In the genomic region with DNA sequence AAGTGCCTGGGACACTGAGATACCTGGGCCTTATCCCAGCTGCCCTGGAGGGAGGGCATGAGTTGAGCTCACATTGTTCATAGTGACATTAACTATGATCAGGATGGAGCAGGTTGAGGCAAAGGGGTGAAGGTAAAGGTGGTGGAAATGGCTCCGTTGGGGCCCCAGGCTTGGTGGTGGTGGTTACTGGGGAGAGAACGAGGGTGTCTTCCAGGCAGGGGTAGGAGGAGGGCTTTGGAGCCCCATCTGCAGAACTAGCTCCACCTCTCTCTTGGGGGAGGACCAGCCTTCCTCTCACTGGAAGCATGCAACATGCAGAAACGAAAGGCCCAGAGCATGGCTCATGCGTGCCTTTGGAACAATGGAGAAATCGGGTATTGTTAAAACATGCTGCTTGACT, we compare ENCODE assay signal across 9 cellular contexts.
DNase-seq lines count a peak whose midpoint lies in the region; ATAC-seq and TF ChIP-seq lines count a peak whose summit lies in the region.
"Had no signal": no experiment of that assay in that cellular context is flagged by ENCODE, and none has a peak within 500 bp of the region (broad histone marks: within the 10 kb centered on the region; RNA-seq: fewer than 3 reads in every experiment).

No MANE protein-coding gene starts in this region.

- H3K9ac ChIP-seq in IMR-90 (ENCODE audit: low read depth, low read length), result no peak overlapping the region
- H3K9ac ChIP-seq: KMS-11 had no signal

- WGBS in IMR-90 (ENCODE audit: extremely low coverage in 2 of 2, insufficient read length in 1 of 2), 2 experiments, result no CpG with 5 or more reads among the region's 5 CpGs
- WGBS in testis, 2 donors, result 76 to 78% methylated on average over 5 of the region's 5 CpGs

- no peak overlapping the region for H2AK9ac ChIP-seq in IMR-90 (replicated peaks; ENCODE audit: low read depth, low read length, poor library complexity)

- H3K56ac ChIP-seq in IMR-90 (ENCODE audit: extremely low read depth, insufficient read depth, low read length), result no peak overlapping the region

- H3K18ac ChIP-seq in IMR-90 (ENCODE audit: low read depth, low read length), result no peak overlapping the region

- peak overlapping the region in 9 of 10 donors; percentile 31 to 87 (median 77) for H3K27ac Mint-ChIP-seq in naive thymus-derived CD8-positive, alpha-beta T cell

- POLR2A ChIA-PET in IMR-90 (lab: Charles Lee; ENCODE audit: unreplicated experiment), result no interaction called here
- POLR2A ChIA-PET in naive thymus-derived CD8-positive, alpha-beta T cell (lab: Charles Lee), result no interaction called here

- H4K8ac ChIP-seq in IMR-90 (ENCODE audit: low read depth in 2 of 2, low read length in 2 of 2), result no peak overlapping the region

- CTCF ChIA-PET in IMR-90 (lab: Yijun Ruan, JAX), result no interaction called here

- H4K5ac ChIP-seq in IMR-90 (ENCODE audit: low read depth, low read length), result no peak overlapping the region

- H3K36me3 ChIP-seq in IMR-90 (ENCODE audit: control insufficient read depth, insufficient read depth, low read length) (no peaks in the 10 kb centered on the region), testis (ENCODE audit: low read depth, missing control alignments) (no peaks in the 10 kb centered on the region)

- no peaks in the 10 kb centered on the region for H3K79me1 ChIP-seq in IMR-90 (ENCODE audit: low read depth in 1 of 2, low read length in 2 of 2)

- H4K91ac ChIP-seq in IMR-90 (ENCODE audit: insufficient read depth, low read depth, low read length), result no peak overlapping the region

- TF ChIP-seq POLR2A in IMR-90 (IDR thresholded peaks at IDR 0.05; ENCODE audit: low read depth, low read length) (no peak), testis (IDR thresholded peaks at IDR 0.05) (no peak)

- intact Hi-C loops in IMR-90 (cut with micrococcal nuclease) (no loop called here), testis (cut with DNase I; ENCODE audit: low total_unique reads) (no loop called here)

- H2BK5ac ChIP-seq in IMR-90 (ENCODE audit: low read depth, low read length, poor library complexity, severe bottlenecking), result no peak overlapping the region

- H2BK120ac ChIP-seq in IMR-90 (ENCODE audit: low read depth, low read length), result no peak overlapping the region

- H3K9me3 ChIP-seq in IMR-90 (ENCODE audit: control insufficient read depth, insufficient read depth, low read length), result no peaks in the 10 kb centered on the region
- H3K9me3 ChIP-seq in testis, result no peaks in the 10 kb centered on the region

- H3K4me1 ChIP-seq in IMR-90 (ENCODE audit: control insufficient read depth, insufficient read depth, low read length) (no peaks in the 10 kb centered on the region; the same call in 1 of the 2 replicates), testis (peaks cover 6% of the 10 kb centered on the region)

- no TSS peak for BruUV-seq in IMR-90 (replicated peaks; lab: Mats Ljungman, UMichigan)

- H3K27ac ChIP-seq in IMR-90 (ENCODE audit: insufficient read depth, low read length) (no peak overlapping the region), testis (no peak overlapping the region)
- H3K27ac ChIP-seq: KMS-11 had no signal

- no peak overlapping the region for H2AK5ac ChIP-seq in IMR-90 (ENCODE audit: low read depth, low read length)

- ATAC-seq in GM18519 (IDR thresholded peaks at IDR 0.05; ENCODE audit: low FRiP score, unreplicated experiment) (peak; percentile 21), GM21619 (IDR thresholded peaks at IDR 0.05; ENCODE audit: unreplicated experiment) (peak; percentile 21), IMR-90 (ENCODE audit: low read depth) (no peak), left lobe of liver (no peak)
- peak in 1 of 2 donors; percentile 11 for ATAC-seq in naive thymus-derived CD8-positive, alpha-beta T cell

- H3K27me3 ChIP-seq in IMR-90 (ENCODE audit: control insufficient read depth, insufficient read depth, low read length), result peaks cover 7% of the 10 kb centered on the region
- H3K27me3 ChIP-seq in testis, result no peaks in the 10 kb centered on the region

- dilution Hi-C loops in IMR-90 (cut with HindIII; ENCODE audit: low sequenced_read_pairs, unreplicated experiment), result no loop called here

- no peaks in the 10 kb centered on the region for H3K27me3 Mint-ChIP-seq in naive thymus-derived CD8-positive, alpha-beta T cell

- no peak for DNase-seq in IMR-90
- no peak for DNase-seq in naive thymus-derived CD8-positive, alpha-beta T cell
- no peak for DNase-seq in kidney tubule cell (ENCODE audit: low spot score)
- no peak for DNase-seq in left lobe of liver (ENCODE audit: low spot score)
- no peak for DNase-seq in testis
- no peak for DNase-seq in HuH-7 (ENCODE audit: low spot score)

- H3K4me3 Mint-ChIP-seq in naive thymus-derived CD8-positive, alpha-beta T cell, result peak overlapping the region in 6 of 10 donors; percentile 13 to 74 (median 36)

- H3K4me1 Mint-ChIP-seq in naive thymus-derived CD8-positive, alpha-beta T cell, result peaks cover 27 to 92% (median 64%) of the 10 kb centered on the region in 4 donors

- H3K23ac ChIP-seq in IMR-90 (ENCODE audit: low read depth, low read length), result no peak overlapping the region

- no peaks in the 10 kb centered on the region; the same call in 1 of the 2 replicates for H4K20me1 ChIP-seq in IMR-90 (ENCODE audit: insufficient read depth, low read length)

- H3K14ac ChIP-seq in IMR-90 (replicated peaks; ENCODE audit: low read depth, low read length), result no peak overlapping the region

- H3K36me3 Mint-ChIP-seq in naive thymus-derived CD8-positive, alpha-beta T cell, result peaks cover 0 to 8% (median 0%) of the 10 kb centered on the region in 3 donors

- peaks cover under 1% of the 10 kb centered on the region; the same call in 1 of the 2 replicates for H3K9me1 ChIP-seq in IMR-90 (ENCODE audit: insufficient read depth, low read length)

- no peak for TF ChIP-seq RAD21 in IMR-90 (IDR thresholded peaks at IDR 0.05; ENCODE audit: low read length)

- H3K9me3 Mint-ChIP-seq in naive thymus-derived CD8-positive, alpha-beta T cell, result peaks cover 0 to 2% (median 0%) of the 10 kb centered on the region in 9 donors

- H3K4ac ChIP-seq in IMR-90 (ENCODE audit: low read depth, low read length), result no peak overlapping the region

- in situ Hi-C loops in IMR-90 (cut with MboI; ENCODE audit: low sequenced_read_pairs), result no loop called here

- no peak overlapping the region for H2BK15ac ChIP-seq in IMR-90 (ENCODE audit: low read depth, low read length)

- H2BK20ac ChIP-seq in IMR-90 (ENCODE audit: low read depth, low read length), result no peak overlapping the region

- TF ChIP-seq CTCF in IMR-90 (conservative IDR thresholded peaks at IDR 0.05; ENCODE audit: low read depth, low read length), result no peak
- TF ChIP-seq CTCF in testis (IDR thresholded peaks at IDR 0.05), result no peak

- H2AFZ ChIP-seq in IMR-90 (replicated peaks; ENCODE audit: low read length, poor library complexity), result peak overlapping the region; percentile 8

- H3K4me2 ChIP-seq in IMR-90 (ENCODE audit: low read depth, low read length), result no peak overlapping the region
- H3K4me2 ChIP-seq: KMS-11 had no signal

- H3K4me3 ChIP-seq in IMR-90 (ENCODE audit: insufficient read depth, low read depth, low read length) (no peak overlapping the region), testis (no peak overlapping the region)

TF ChIP-seq in IMR-90, 13 proteins besides CTCF, POLR2A, EP300 and RAD21:
- TF ChIP-seq BHLHE40 (IDR thresholded peaks at IDR 0.05; ENCODE audit: low read depth, low read length), result no peak
- TF ChIP-seq, protein P1, sequence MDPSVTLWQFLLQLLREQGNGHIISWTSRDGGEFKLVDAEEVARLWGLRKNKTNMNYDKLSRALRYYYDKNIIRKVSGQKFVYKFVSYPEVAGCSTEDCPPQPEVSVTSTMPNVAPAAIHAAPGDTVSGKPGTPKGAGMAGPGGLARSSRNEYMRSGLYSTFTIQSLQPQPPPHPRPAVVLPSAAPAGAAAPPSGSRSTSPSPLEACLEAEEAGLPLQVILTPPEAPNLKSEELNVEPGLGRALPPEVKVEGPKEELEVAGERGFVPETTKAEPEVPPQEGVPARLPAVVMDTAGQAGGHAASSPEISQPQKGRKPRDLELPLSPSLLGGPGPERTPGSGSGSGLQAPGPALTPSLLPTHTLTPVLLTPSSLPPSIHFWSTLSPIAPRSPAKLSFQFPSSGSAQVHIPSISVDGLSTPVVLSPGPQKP (IDR thresholded peaks at IDR 0.05; ENCODE audit: borderline replicate concordance, low read depth, low read length), result no peak

Comparison
In these comparisons a context has a peak if more than half of its experiments do, and no peak if none do; other contexts are left out.
1. ATAC-seq: peak in GM18519 (single experiment) and GM21619 (single experiment); none in IMR-90 (single experiment) and left lobe of liver (single experiment).